ENCODE assay signal across 14 cellular contexts in genomic region chr1:30412241-30413110, GRCh38.
DNase-seq lines count a peak whose midpoint lies in the region; ATAC-seq, FAIRE-seq and TF ChIP-seq lines count a peak whose summit lies in the region.
"Had no signal": no experiment of that assay in that cellular context is flagged by ENCODE, and none has a peak within 500 bp of the region (broad histone marks: within the 10 kb centered on the region; RNA-seq: fewer than 3 reads in every experiment).

No MANE protein-coding gene starts in this region.

- H3K4me3 Mint-ChIP-seq in stimulated activated naive CD8-positive, alpha-beta T cell treated with anti-CD3 and anti-CD28 coated beads, Interleukin-15, amount 100 ng/mL, for 72 hours: no peak overlapping the region
- H3K4me3 Mint-ChIP-seq: IgD-negative memory B cell had no signal

- TF ChIP-seq CTCF in GM12878 (IDR thresholded peaks at IDR 0.05 in 2 of 3, conservative IDR thresholded peaks at IDR 0.05 in 1 of 3; ENCODE audit: control insufficient read depth in 2 of 3, extremely low read depth in 1 of 3, insufficient read depth in 1 of 3, low read depth in 3 of 3, low read length in 3 of 3): no peak
- TF ChIP-seq CTCF in GM13977 (IDR thresholded peaks at IDR 0.05; ENCODE audit: extremely low read depth, insufficient read depth, missing control alignments): no peak

- no peaks in the 10 kb centered on the region for H3K36me3 ChIP-seq in GM12878 (ENCODE audit: control insufficient read depth in 2 of 2, insufficient read depth in 2 of 2, low read length in 1 of 2)
- H3K36me3 ChIP-seq: tibial nerve had no signal

- no peaks in the 10 kb centered on the region for H3K9me3 Mint-ChIP-seq in stimulated activated naive CD8-positive, alpha-beta T cell treated with anti-CD3 and anti-CD28 coated beads, Interleukin-15, amount 100 ng/mL, for 72 hours
- H3K9me3 Mint-ChIP-seq: IgD-negative memory B cell had no signal

- no TSS peak for BruUV-seq in GM12878 (replicated peaks; lab: Mats Ljungman, UMichigan)

- H3K79me2 ChIP-seq in GM12878 (ENCODE audit: control insufficient read depth, insufficient read depth, low read length): no peaks in the 10 kb centered on the region

- CTCF ChIA-PET in GM12878 (lab: Yijun Ruan, JAX): no interaction called here

- no peak for TF ChIP-seq POLR2A in GM12878 (IDR thresholded peaks at IDR 0.05; ENCODE audit: low read depth, low read length)

- no peaks in the 10 kb centered on the region; the same call in 2 of the 3 replicates for H3K9me3 ChIP-seq in GM12878 (replicated peaks; ENCODE audit: control insufficient read depth, insufficient read depth, low read length)
- H3K9me3 ChIP-seq: mucosa of descending colon, tibial nerve had no signal

- DNase-seq in stimulated activated naive CD8-positive, alpha-beta T cell treated with anti-CD3 and anti-CD28 coated beads, Interleukin-15, Interleukin-2, amounts not matched to agents 100 U/mL and 50 U/mL, for 24 hours: no peak
- no peak for DNase-seq in stimulated activated naive CD8-positive, alpha-beta T cell treated with anti-CD3 and anti-CD28 coated beads, Interleukin-15, amount 100 ng/mL, for 72 hours
- no peak for DNase-seq in GM12878 (ENCODE audit: low read depth, low spot score)
- peak; percentile 84 for DNase-seq in mesenteric fat pad (ENCODE audit: low spot score)
- DNase-seq in GM13977 (ENCODE audit: low spot score): no peak
- DNase-seq in activated CD4-positive, alpha-beta T cell treated with anti-CD3 and anti-CD28 coated beads for 4 hours: no peak
- DNase-seq: mucosa of descending colon, NCI-H1930 had no signal

- intact Hi-C loops in GM12878 (cut with micrococcal nuclease; ENCODE audit: unreplicated experiment): no loop called here

- no peak overlapping the region for H3K27ac Mint-ChIP-seq in stimulated activated naive CD8-positive, alpha-beta T cell treated with anti-CD3 and anti-CD28 coated beads, Interleukin-15, amount 100 ng/mL, for 72 hours
- H3K27ac Mint-ChIP-seq: IgD-negative memory B cell had no signal

- TF ChIP-seq EP300 in GM12878 (IDR thresholded peaks at IDR 0.05; ENCODE audit: borderline replicate concordance in 1 of 2, control insufficient read depth in 1 of 2, low read depth in 2 of 2, low read length in 2 of 2): no peak

- RAD21 ChIA-PET in GM12878 (lab: Charles Lee; ENCODE audit: unreplicated experiment): no interaction called here

- ATAC-seq in stimulated activated naive CD8-positive, alpha-beta T cell treated with anti-CD3 and anti-CD28 coated beads, Interleukin-15, Interleukin-2, amounts not matched to agents 100 U/mL and 50 U/mL, for 24 hours: peak; percentile 17
- no peak for ATAC-seq in stimulated activated naive CD8-positive, alpha-beta T cell treated with anti-CD3 and anti-CD28 coated beads, Interleukin-15, amount 100 ng/mL, for 72 hours
- ATAC-seq in GM12878 (peak; percentile 38; the same call in 2 of the 3 replicates), HG02852 (IDR thresholded peaks at IDR 0.05; ENCODE audit: unreplicated experiment) (no peak), HG02588 (IDR thresholded peaks at IDR 0.05; ENCODE audit: unreplicated experiment) (no peak)
- ATAC-seq: mucosa of descending colon had no signal

- H3K4me1 Mint-ChIP-seq in stimulated activated naive CD8-positive, alpha-beta T cell treated with anti-CD3 and anti-CD28 coated beads, Interleukin-15, amount 100 ng/mL, for 72 hours: no peaks in the 10 kb centered on the region

- no peaks in the 10 kb centered on the region for H4K20me1 ChIP-seq in GM12878 (ENCODE audit: control insufficient read depth, insufficient read depth)

- H3K27me3 ChIP-seq in GM12878 (replicated peaks in 1 of 2; ENCODE audit: control insufficient read depth in 2 of 2, insufficient read depth in 2 of 2, low read length in 1 of 2): peaks cover 0 to 1% of the 10 kb centered on the region in 2 experiments; a peak in 2 of 4 replicates

- H2AFZ ChIP-seq in GM12878 (ENCODE audit: control insufficient read depth, low read depth, low read length): no peak overlapping the region

- POLR2A ChIA-PET in GM12878 (lab: Charles Lee): no interaction called here

- H3K4me2 ChIP-seq in GM12878 (ENCODE audit: control insufficient read depth, insufficient read depth): no peak overlapping the region

- in situ Hi-C loops in GM12878 (cut with MboI): no loop called here
- in situ Hi-C loops in GM13977 (cut with MboI; ENCODE audit: low pct_unique_long_range_greater_than_20kb, low sequenced_read_pairs, unreplicated experiment): no loop called here

- SMC1A ChIA-PET in GM12878 (lab: Charles Lee; ENCODE audit: uncharacterized antibody, unreplicated experiment): no interaction called here

- no peak for FAIRE-seq in GM12878 (lab: Jason Lieb, UNC)
- FAIRE-seq: endometrium, G401.6 had no signal

- H3K4me3 ChIP-seq in GM12878: no peak overlapping the region
- H3K4me3 ChIP-seq: mucosa of descending colon, tibial nerve had no signal

- no peaks in the 10 kb centered on the region for H3K4me1 ChIP-seq in GM12878 (ENCODE audit: control insufficient read depth, insufficient read depth, low read length)
- H3K4me1 ChIP-seq: tibial nerve had no signal

- WGBS in GM12878 (ENCODE audit: insufficient coverage, insufficient replicate concordance, low lambda C conversion rate, missing lambda C conversion rate): under 1% methylated on average over 13 of the region's 13 CpGs

- H3K9ac ChIP-seq in GM12878 (ENCODE audit: control insufficient read depth, insufficient read depth, low read length): no peak overlapping the region

- H3K27ac ChIP-seq in GM12878 (ENCODE audit: control insufficient read depth, insufficient read depth): no peak overlapping the region
- H3K27ac ChIP-seq: tibial nerve had no signal

- no peak for TF ChIP-seq RAD21 in GM12878 (IDR thresholded peaks at IDR 0.05; ENCODE audit: insufficient read depth, low read depth, low read length)

- H3K27me3 Mint-ChIP-seq in stimulated activated naive CD8-positive, alpha-beta T cell treated with anti-CD3 and anti-CD28 coated beads, Interleukin-15, amount 100 ng/mL, for 72 hours: peaks cover 13% of the 10 kb centered on the region

TF ChIP-seq in GM12878, 131 proteins besides CTCF, POLR2A, EP300 and RAD21:
- no peak for TF ChIP-seq FOS (IDR thresholded peaks at IDR 0.05; ENCODE audit: borderline replicate concordance, extremely low read depth, insufficient read length)
- TF ChIP-seq CREB1 (IDR thresholded peaks at IDR 0.05; ENCODE audit: low read depth): no peak
- TF ChIP-seq SIX5 (IDR thresholded peaks at IDR 0.05; ENCODE audit: low read depth, low read length, severe bottlenecking): no peak
- no peak for TF ChIP-seq RELA (IDR thresholded peaks at IDR 0.05; ENCODE audit: borderline replicate concordance, partially characterized antibody)
- no peak for TF ChIP-seq TAF1 (IDR thresholded peaks at IDR 0.05; ENCODE audit: borderline replicate concordance, low read depth, low read length)
- no peak for TF ChIP-seq ZNF217 (IDR thresholded peaks at IDR 0.05)
- TF ChIP-seq YY1 (IDR thresholded peaks at IDR 0.05; ENCODE audit: low read depth, low read length): no peak
- no peak for TF ChIP-seq ASH2L (IDR thresholded peaks at IDR 0.05; ENCODE audit: borderline replicate concordance, low read depth)
- TF ChIP-seq SP1 (IDR thresholded peaks at IDR 0.05; ENCODE audit: low read depth, low read length): no peak
- TF ChIP-seq ATF2 (IDR thresholded peaks at IDR 0.05; ENCODE audit: low read length): no peak
- no peak for TF ChIP-seq NFYA (IDR thresholded peaks at IDR 0.05; ENCODE audit: borderline replicate concordance, low read depth, low read length)
- no peak for TF ChIP-seq HDGF (IDR thresholded peaks at IDR 0.05)
- no peak for TF ChIP-seq ATF7 (IDR thresholded peaks at IDR 0.05; ENCODE audit: low read depth)
- no peak for TF ChIP-seq BHLHE40 (IDR thresholded peaks at IDR 0.05; ENCODE audit: borderline replicate concordance in 1 of 2, low read depth in 2 of 2, low read length in 1 of 2)
- no peak for TF ChIP-seq CHD2 (IDR thresholded peaks at IDR 0.05; ENCODE audit: borderline replicate concordance, low read depth, low read length)
- TF ChIP-seq PRDM15 (CRISPR knock-in tag; IDR thresholded peaks at IDR 0.05): no peak
- no peak for TF ChIP-seq KDM1A (IDR thresholded peaks at IDR 0.05; ENCODE audit: borderline replicate concordance)

Comparison
In these comparisons a context has a peak if more than half of its experiments do, and no peak if none do; other contexts are left out.
1. ATAC-seq: peak in stimulated activated naive CD8-positive, alpha-beta T cell treated with anti-CD3 and anti-CD28 coated beads, Interleukin-15, Interleukin-2, amounts not matched to agents 100 U/mL and 50 U/mL, for 24 hours (single experiment) and GM12878 (single experiment); none in stimulated activated naive CD8-positive, alpha-beta T cell treated with anti-CD3 and anti-CD28 coated beads, Interleukin-15, amount 100 ng/mL, for 72 hours (single experiment), HG02852 (single experiment) and HG02588 (single experiment).